ENCODE assay signal across 8 cellular contexts in the genomic region with DNA sequence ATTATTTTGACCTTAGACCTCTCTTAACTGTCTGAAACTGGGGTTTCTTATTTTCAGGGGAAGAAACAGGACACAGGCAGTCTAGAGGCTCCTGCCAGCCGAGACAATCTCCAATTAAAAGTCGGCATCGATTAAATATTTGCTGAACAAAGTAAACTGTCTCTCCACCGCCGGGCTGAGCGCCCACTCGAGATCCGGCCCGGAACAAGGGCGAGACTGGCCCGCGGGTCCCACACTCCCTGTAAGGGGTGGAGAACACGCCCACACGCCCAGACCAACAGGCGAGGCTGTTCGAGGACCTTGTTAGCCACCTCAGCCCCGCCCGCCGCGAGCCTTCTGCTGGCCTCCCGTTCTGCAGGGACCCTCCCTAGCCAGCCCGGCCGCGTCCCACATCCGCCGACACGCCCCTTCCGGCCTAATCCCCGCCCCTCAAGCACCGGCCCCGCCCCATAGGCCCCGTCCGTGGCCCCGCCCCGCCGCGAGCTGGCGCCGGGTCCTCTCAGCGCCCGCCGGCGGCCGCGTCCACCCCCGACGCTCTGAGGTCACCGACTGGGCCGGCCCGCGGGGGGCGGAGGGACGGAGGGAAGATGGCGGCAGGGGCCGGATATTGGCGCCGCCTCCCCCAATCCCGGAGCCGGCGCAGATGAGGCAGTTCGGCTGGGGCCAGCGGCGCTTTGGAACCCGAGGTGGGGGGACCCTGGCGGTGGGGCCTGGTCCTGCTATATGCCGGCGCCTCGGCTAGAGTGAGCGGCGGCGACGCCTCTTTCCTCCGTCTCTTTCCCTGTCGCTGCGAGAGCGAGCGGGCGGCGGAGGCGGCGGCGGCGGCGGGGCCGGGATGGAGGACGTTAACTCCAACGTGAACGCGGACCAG. TPM values are rescaled to one million over a fixed set of nuclear protein-coding genes. Genes with fewer than 3 reads are reported as not detected.
DNase-seq lines count a peak whose midpoint lies in the region; ATAC-seq, FAIRE-seq and TF ChIP-seq lines count a peak whose summit lies in the region.

A gene (plus strand): TSS at position 625 of the 871 bp plus-strand sequence. CDS start 211 bp downstream, at position 836.

- no peaks in the 10 kb centered on the region for H3K9me3 Mint-ChIP-seq in Caco-2 (ENCODE audit: unreplicated experiment)

- H2AFZ ChIP-seq in H1 (ENCODE audit: low read length): peak within 1 kb of the TSS; percentile 21
- peak within 1 kb of the TSS; percentile 82 for H2AFZ ChIP-seq in mesenchymal stem cell (ENCODE audit: low read depth, low read length)

- peaks cover 0 to 9% of the 10 kb centered on the region in 2 experiments for H4K20me1 ChIP-seq in H1 (replicated peaks in 1 of 2; ENCODE audit: control insufficient read depth in 1 of 2, insufficient read depth in 2 of 2, low read length in 2 of 2)

- H2BK12ac ChIP-seq in H1 (ENCODE audit: low read depth, low read length) (peak within 1 kb of the TSS; percentile 22; the same call in 1 of the 2 replicates), mesenchymal stem cell (ENCODE audit: low read length in 2 of 2) (peak within 1 kb of the TSS; percentile 42 to 84)

- 3% methylated on average over 24 of the region's 89 CpGs; no CpG with 5 or more reads in 1 of the 2 experiments for WGBS in H1 (ENCODE audit: extremely low coverage in 1 of 2, insufficient coverage in 1 of 2, insufficient read length in 1 of 2, insufficient replicate concordance in 2 of 2, low coverage in 1 of 2, low lambda C conversion rate in 2 of 2, missing lambda C conversion rate in 1 of 2), 2 experiments
- under 1% methylated on average over 59 of the region's 89 CpGs for WGBS in mesenchymal stem cell

- peak within 1 kb of the TSS; percentile 71 for H4K5ac ChIP-seq in H1 (ENCODE audit: insufficient read length, low read depth, low read length)

- H3K36me3 ChIP-seq in Caco-2 (ENCODE audit: control insufficient read depth, insufficient read depth, low read length) (no peaks in the 10 kb centered on the region), H1 (ENCODE audit: control insufficient read depth in 2 of 4, insufficient read depth in 4 of 4, low read length in 3 of 4) (no peaks in the 10 kb centered on the region), mesenchymal stem cell (ENCODE audit: control insufficient read depth in 1 of 2, insufficient read depth in 2 of 2, low read depth in 1 of 2, low read length in 2 of 2) (no peaks in the 10 kb centered on the region)

- H2BK20ac ChIP-seq in H1 (ENCODE audit: low read length): 0 out of 2 replicates have a peak within 1 kb of the TSS, but pooled peaks have one; percentile 52

- no peaks in the 10 kb centered on the region for H3K27me3 Mint-ChIP-seq in Caco-2 (ENCODE audit: insufficient read depth, unreplicated experiment)

- H3K23me2 ChIP-seq in H1 (ENCODE audit: low read depth, low read length): peaks cover 5% of the 10 kb centered on the region; the same call in 1 of the 2 replicates

- peak in 1 of 2 experiments; percentile 19; a peak in 2 of 4 replicates for TF ChIP-seq RAD21 in H1 (IDR thresholded peaks at IDR 0.05 in 1 of 2, conservative IDR thresholded peaks at IDR 0.05 in 1 of 2; ENCODE audit: low read depth in 2 of 2, low read length in 2 of 2)

- H3K56ac ChIP-seq in H1 (replicated peaks; ENCODE audit: insufficient read length, low read depth, low read length): no peak within 1 kb of the TSS

- TF ChIP-seq EP300 in H1 (IDR thresholded peaks at IDR 0.05; ENCODE audit: borderline replicate concordance in 1 of 2, low read depth in 2 of 2, low read length in 2 of 2): no peak

- TF ChIP-seq POLR2A in H1 (IDR thresholded peaks at IDR 0.05; ENCODE audit: control extremely low read depth in 1 of 2, low read depth in 2 of 2, low read length in 2 of 2): peak; percentile 49 to 84; a peak in 2 of 3 replicates

- intact Hi-C loops in Caco-2 (cut with micrococcal nuclease; ENCODE audit: unreplicated experiment): loop anchor here (1.0 to 2.0 kb wide), 3 partner anchors 12 to 72 kb away; a partner anchor contains a TSS

- peaks cover 4% of the 10 kb centered on the region for H3K79me1 ChIP-seq in H1 (ENCODE audit: low read depth, low read length)
- peaks cover 8% of the 10 kb centered on the region for H3K79me1 ChIP-seq in mesenchymal stem cell (replicated peaks; ENCODE audit: low read length, poor library complexity, severe bottlenecking)

- no peaks in the 10 kb centered on the region for H3K9me3 ChIP-seq in Caco-2
- no peaks in the 10 kb centered on the region for H3K9me3 ChIP-seq in H1 (ENCODE audit: insufficient read depth in 2 of 2, low read depth in 1 of 2, low read length in 1 of 2)
- no peaks in the 10 kb centered on the region for H3K9me3 ChIP-seq in mesenchymal stem cell (ENCODE audit: control insufficient read depth, low read length)

- FAIRE-seq in H1 (lab: Jason Lieb, UNC): no peak

- CTCF ChIA-PET in Caco-2 (lab: Charles Lee) (interaction anchor here (0.6 kb wide), 1 partner anchor 23 kb away, joined by 4 read pairs; no protein-coding TSS in a partner anchor), H1 (lab: Charles Lee; ENCODE audit: partially characterized antibody) (interaction anchor here (0.8 to 1.9 kb wide), 3 partner anchors 10 to 88 kb away, joined by 3 to 7 read pairs (median 5); no protein-coding TSS in a partner anchor)

- peak within 1 kb of the TSS; percentile 71 for H3K4me3 ChIP-seq in Caco-2 (ENCODE audit: low read depth, low read length)
- H3K4me3 ChIP-seq in H1 (ENCODE audit: extremely low read depth in 1 of 4, insufficient read depth in 2 of 4, low read depth in 3 of 4, low read length in 4 of 4): peak within 1 kb of the TSS; percentile 86 to 98 (median 88)
- H3K4me3 ChIP-seq in mesenchymal stem cell (ENCODE audit: insufficient read depth in 1 of 2, low read depth in 1 of 2, low read length in 2 of 2): peak within 1 kb of the TSS; percentile 86 to 89

- H3K27ac Mint-ChIP-seq in Caco-2 (ENCODE audit: unreplicated experiment): peak within 1 kb of the TSS; percentile 95

- H3K23ac ChIP-seq in H1 (ENCODE audit: insufficient read length): no peak within 1 kb of the TSS
- H3K23ac ChIP-seq in mesenchymal stem cell (ENCODE audit: low read length in 2 of 2): peak within 1 kb of the TSS in 1 of 2 experiments; percentile 23

- peak within 1 kb of the TSS; percentile 69 for H3K27ac ChIP-seq in H1 (ENCODE audit: low read depth, low read length)
- peak within 1 kb of the TSS; percentile 99 for H3K27ac ChIP-seq in mesenchymal stem cell (ENCODE audit: low read length, poor library complexity, severe bottlenecking)

- no peak within 1 kb of the TSS for H2BK120ac ChIP-seq in H1 (replicated peaks; ENCODE audit: low read depth, low read length)
- peak within 1 kb of the TSS; percentile 97 for H2BK120ac ChIP-seq in mesenchymal stem cell (ENCODE audit: low read depth, low read length)

- peaks cover 8 to 42% of the 10 kb centered on the region in 2 experiments; a peak in 3 of 4 replicates for H3K79me2 ChIP-seq in H1 (ENCODE audit: control insufficient read depth in 1 of 2, insufficient read depth in 2 of 2, low read length in 2 of 2)

- H3K36me3 Mint-ChIP-seq in Caco-2 (ENCODE audit: insufficient read depth, unreplicated experiment): peaks cover 12% of the 10 kb centered on the region

- no peak within 1 kb of the TSS for H3K4ac ChIP-seq in H1 (replicated peaks; ENCODE audit: insufficient read length, low read depth, low read length)
- H3K4ac ChIP-seq in mesenchymal stem cell (ENCODE audit: low read depth in 1 of 2, low read length in 2 of 2): peak within 1 kb of the TSS; percentile 73 to 98

- peaks cover 27% of the 10 kb centered on the region for H3K4me1 Mint-ChIP-seq in Caco-2 (ENCODE audit: low read depth, unreplicated experiment)

- TF ChIP-seq CTCF in Caco-2 (IDR thresholded peaks at IDR 0.05; ENCODE audit: insufficient read depth in 1 of 2, low read depth in 1 of 2, low read length in 1 of 2, severe bottlenecking in 1 of 2, unreplicated experiment in 1 of 2) (peak in 1 of 2 experiments; percentile 43), H1 (IDR thresholded peaks at IDR 0.05; ENCODE audit: control extremely low read depth in 1 of 3, insufficient read depth in 1 of 3, low read depth in 1 of 3, low read length in 3 of 3) (peak; percentile 22 to 29 (median 25); a peak in 3 of 4 replicates)

- H4K91ac ChIP-seq in H1 (replicated peaks; ENCODE audit: insufficient read length, low read length): no peak within 1 kb of the TSS
- H4K91ac ChIP-seq in mesenchymal stem cell (ENCODE audit: low read length): peak within 1 kb of the TSS; percentile 86

- H3K4me2 ChIP-seq in H1 (ENCODE audit: insufficient read depth in 1 of 2, low read depth in 2 of 2, low read length in 2 of 2) (peak within 1 kb of the TSS; percentile 87 to 96), mesenchymal stem cell (ENCODE audit: low read length, poor library complexity, severe bottlenecking) (peak within 1 kb of the TSS; percentile 89)

- H2BK5ac ChIP-seq in H1 (ENCODE audit: low read depth, low read length) (peak within 1 kb of the TSS; percentile 77), mesenchymal stem cell (ENCODE audit: low read depth, low read length, poor library complexity, severe bottlenecking) (peak within 1 kb of the TSS; percentile 89)

- peak within 1 kb of the TSS; percentile 99 for H3K4me3 Mint-ChIP-seq in Caco-2 (ENCODE audit: unreplicated experiment)

- no peak within 1 kb of the TSS for H2AK5ac ChIP-seq in H1 (ENCODE audit: low read depth, low read length)
- H2AK5ac ChIP-seq in mesenchymal stem cell (ENCODE audit: low read length, severe bottlenecking): peak within 1 kb of the TSS; percentile 48

- peak; percentile 98 to 99 for DNase-seq in Caco-2
- DNase-seq in HT1080 (ENCODE audit: low read depth): peak; percentile 94
- DNase-seq in NOMO-1 treated with DMSO at 0.1 percent for 48 hours (lab: John Stamatoyannopoulos, UW; ENCODE audit: unreplicated experiment): peak; percentile 98
- DNase-seq in activated CD8-positive, alpha-beta memory T cell treated with anti-CD3 and anti-CD28 coated beads for 48 hours (ENCODE audit: low read depth in 2 of 3, low spot score in 2 of 3): peak; percentile 99 to 100 (median 99)
- peak; percentile 94 to 100 for DNase-seq in H1 (ENCODE audit: low read depth in 1 of 2, low spot score in 2 of 2)
- peak; percentile 99 for DNase-seq in mesenchymal stem cell
- DNase-seq in stimulated activated CD8-positive, alpha-beta memory T cell treated with anti-CD3 and anti-CD28 coated beads, Interleukin-12 subunit alpha, Interleukin-12 subunit beta, amount 100 ng/mL, for 4 hours (ENCODE audit: low read depth): peak; percentile 98

- H4K8ac ChIP-seq in H1 (ENCODE audit: extremely low read depth, insufficient read depth, low read length) (peak within 1 kb of the TSS; percentile 86), mesenchymal stem cell (ENCODE audit: low read length) (peak within 1 kb of the TSS; percentile 97)

- no peaks in the 10 kb centered on the region for H3K27me3 ChIP-seq in Caco-2 (replicated peaks; ENCODE audit: control insufficient read depth, insufficient read depth, low read length)
- no peaks in the 10 kb centered on the region for H3K27me3 ChIP-seq in H1 (replicated peaks in 1 of 4; ENCODE audit: control insufficient read depth in 3 of 4, extremely low read depth in 1 of 4, insufficient read depth in 3 of 4, low read length in 3 of 4)
- H3K27me3 ChIP-seq in mesenchymal stem cell (ENCODE audit: control insufficient read depth in 1 of 2, insufficient read depth in 1 of 2, low read length in 2 of 2): no peaks in the 10 kb centered on the region

- H3K18ac ChIP-seq in H1 (ENCODE audit: extremely low read depth, low read length) (peak within 1 kb of the TSS; percentile 85), mesenchymal stem cell (ENCODE audit: low read depth in 1 of 2, low read length in 2 of 2) (peak within 1 kb of the TSS; percentile 98 to 99)

- POLR2A ChIA-PET in Caco-2 (lab: Charles Lee) (interaction anchor here (0.6 kb wide), 3 partner anchors 52 to 782 kb away, joined by 6 to 12 read pairs (median 8); no protein-coding TSS in a partner anchor), H1 (lab: Charles Lee; ENCODE audit: partially characterized antibody) (interaction anchor here (0.6 to 2.0 kb wide), 7 partner anchors 9 to 376 kb away, joined by 3 to 10 read pairs (median 5); no protein-coding TSS in a partner anchor)

- no TSS peak for BruUV-seq in Caco-2 (replicated peaks; lab: Mats Ljungman, UMichigan)

- peak within 1 kb of the TSS; percentile 61 to 85 (median 77) for H3K9ac ChIP-seq in H1 (replicated peaks in 1 of 4; ENCODE audit: extremely low read depth in 1 of 4, low read depth in 3 of 4, low read length in 3 of 4)
- H3K9ac ChIP-seq in mesenchymal stem cell (ENCODE audit: low read length): peak within 1 kb of the TSS; percentile 97

- peak; percentile 84 for ATAC-seq in GM21360 (IDR thresholded peaks at IDR 0.05; ENCODE audit: unreplicated experiment)

- H2BK15ac ChIP-seq in H1 (ENCODE audit: low read length) (no peak within 1 kb of the TSS), mesenchymal stem cell (ENCODE audit: low read depth, poor library complexity, severe bottlenecking) (peak within 1 kb of the TSS; percentile 77)

- no peak within 1 kb of the TSS for H3K14ac ChIP-seq in H1 (ENCODE audit: insufficient read length)
- H3K14ac ChIP-seq in mesenchymal stem cell (ENCODE audit: low read length in 2 of 2): peak within 1 kb of the TSS; percentile 95 to 100

- H3K4me1 ChIP-seq in Caco-2 (peaks cover 34% of the 10 kb centered on the region), H1 (replicated peaks in 1 of 4; ENCODE audit: control insufficient read depth in 3 of 4, insufficient read depth in 4 of 4, low read length in 3 of 4) (peaks cover 0 to 13% (median 4%) of the 10 kb centered on the region in 4 experiments; a peak in 2 of 7 replicates), mesenchymal stem cell (ENCODE audit: control insufficient read depth, insufficient read depth, low read depth, low read length) (no peaks in the 10 kb centered on the region)

RNA-seq across cellular contexts. Expression of the gene that starts here (rescaled TPM):
- 44.8 and 46.6 TPM in 2 replicates for total RNA-seq in Caco-2 (2022)
- total RNA-seq in HT1080 (2014; rRNA removed; shearing (Covaris generic)): 37.3 and 64.1 TPM in 2 replicates
- 48.3 and 61.6 TPM in 2 replicates for polyA plus RNA-seq in HT1080 (2015; cell fraction: cytosol; rRNA removed)
- polyA plus RNA-seq in HT1080 (2015; cell fraction: nucleus; rRNA removed): 27.8 and 37.9 TPM in 2 replicates
- 40.0 and 42.2 TPM in 2 replicates for total RNA-seq in H1 (2021; fragmentation: NEBNext Ultra II Directional; extraction: Animal tissue kit (Norgen Biotek cat#: 25700))
- 6.6 and 8.2 TPM in 2 replicates for polyA plus RNA-seq in H1 (2011; rRNA removed)
- 10.0 TPM for polyA plus RNA-seq in H1 (2011; cell fraction: cytosol; rRNA removed)
- 16.5 TPM for polyA plus RNA-seq in H1 (2011; cell fraction: nucleus; rRNA removed)
- polyA plus RNA-seq in H1 (2012, experiment 1 of 2): 10.3 to 22.1 TPM (median 18.6 TPM) in 4 replicates
- polyA plus RNA-seq in H1 (2012, experiment 2 of 2): 3.8 TPM
- polyA plus RNA-seq in H1 (2013, experiment 1 of 2): 36.0 TPM
- polyA plus RNA-seq in H1 (2013, experiment 2 of 2): 37.0 TPM
- polyA minus RNA-seq in H1 (2011; rRNA and poly(A)+ RNA removed): 28.0 and 32.9 TPM in 2 replicates
- 20.0 TPM for polyA minus RNA-seq in H1 (2011; cell fraction: cytosol; rRNA and poly(A)+ RNA removed)
- 18.4 TPM for polyA minus RNA-seq in H1 (2011; cell fraction: nucleus; rRNA and poly(A)+ RNA removed)
- polyA plus RNA-seq in mesenchymal stem cell (2013, experiment 1 of 2): 121 TPM
- polyA plus RNA-seq in mesenchymal stem cell (2013, experiment 2 of 2): 120 TPM

Comparison
In these comparisons a context has a peak if more than half of its experiments do, and no peak if none do; other contexts are left out.
1. Peak in every context shown above with its lines: DNase-seq, ATAC-seq, H3K4me3 ChIP-seq and H3K27ac ChIP-seq.